Comparison of ENCODE assay signal across 1 cellular context in genomic region chr12:101866615-101867373, GRCh38.
TF ChIP-seq lines count a peak whose summit lies in the region.

No MANE protein-coding gene starts in this region.

TF ChIP-seq in IMR-90, 13 proteins besides CTCF, POLR2A, EP300 and RAD21 (continued from another document):
- no peak for TF ChIP-seq RCOR1 (IDR thresholded peaks at IDR 0.05; ENCODE audit: insufficient replicate concordance, low read length)
- TF ChIP-seq CEBPB (IDR thresholded peaks at IDR 0.05; ENCODE audit: low read depth, low read length), result no peak
- no peak for TF ChIP-seq FOS (IDR thresholded peaks at IDR 0.05; ENCODE audit: low read depth, low read length)
